Comparison of ENCODE assay signal across 8 cellular contexts in genomic region chr1:154627247-154628121, GRCh38. TPM values are rescaled to one million over a fixed set of nuclear protein-coding genes. Genes with fewer than 3 reads are reported as not detected.
A peak's percentile ranks its signal among the peaks of the same experiment; 100 is the strongest.
DNase-seq lines count a peak whose midpoint lies in the region; ATAC-seq and TF ChIP-seq lines count a peak whose summit lies in the region.

No MANE protein-coding gene starts in this region.

- DNase-seq in COLO668 (lab: John Stamatoyannopoulos, UW; ENCODE audit: unreplicated experiment) (peak; percentile 97), RWPE2 (ENCODE audit: low spot score) (peak; percentile 78), fibroblast of pulmonary artery (ENCODE audit: low read depth) (peak; percentile 92), natural killer cell (peak; percentile 89)
- DNase-seq in activated T-helper 9 cell treated with anti-CD3 and anti-CD28 coated beads, Interleukin-2, amount 50 U/mL, for 16 hours (ENCODE audit: low read depth) = peak; percentile 87

- peaks cover 10 to 13% of the 10 kb centered on the region in 2 donors for H3K27me3 Mint-ChIP-seq in natural killer cell (ENCODE audit: low read depth in 2 of 2)
- peaks cover 6% of the 10 kb centered on the region for H3K27me3 Mint-ChIP-seq in stimulated activated memory B cell treated with anti-CD40 and anti-IgM and Interleukin-4, amounts not matched to agents 10 μg/mL and 1 μg/mL and 100 μg/mL, for 72 hours

- H3K9ac ChIP-seq in Loucy (ENCODE audit: low read depth, low read length, poor library complexity, severe bottlenecking) = peak overlapping the region; percentile 86

- H3K36me3 ChIP-seq in Loucy (ENCODE audit: insufficient read depth, low read length) (no peaks in the 10 kb centered on the region), RWPE2 (ENCODE audit: low read depth) (peaks cover 13% of the 10 kb centered on the region)

- peak overlapping the region; percentile 98 for H2AFZ ChIP-seq in Loucy (ENCODE audit: low read length)

- H3K9me3 ChIP-seq in Loucy (ENCODE audit: insufficient read depth, low read depth, low read length) (no peaks in the 10 kb centered on the region), RWPE2 (ENCODE audit: severe bottlenecking) (no peaks in the 10 kb centered on the region)

- TF ChIP-seq CTCF in Loucy (conservative IDR thresholded peaks at IDR 0.05; ENCODE audit: low read length) (no peak), RWPE2 (IDR thresholded peaks at IDR 0.05; ENCODE audit: poor library complexity, severe bottlenecking) (peak; percentile 7), fibroblast of pulmonary artery (IDR thresholded peaks at IDR 0.05; ENCODE audit: low read length, missing control alignments) (no peak), natural killer cell (IDR thresholded peaks at IDR 0.05) (no peak)

- H3K9me2 ChIP-seq in Loucy (replicated peaks; ENCODE audit: low read depth, low read length) = no peaks in the 10 kb centered on the region

- H3K4me2 ChIP-seq in Loucy (ENCODE audit: low read depth, low read length, poor library complexity, severe bottlenecking) = peak overlapping the region; percentile 99

- peak; percentile 50 for ATAC-seq in GM21529 (IDR thresholded peaks at IDR 0.05; ENCODE audit: unreplicated experiment)
- ATAC-seq in RWPE2 (ENCODE audit: low read depth) = peak; percentile 70
- peak; percentile 72 to 82 (median 77) for ATAC-seq in natural killer cell
- ATAC-seq in stimulated activated memory B cell treated with anti-CD40 and anti-IgM and Interleukin-4, amounts not matched to agents 10 μg/mL and 1 μg/mL and 100 μg/mL, for 72 hours = peak; percentile 88

- H3K4me1 ChIP-seq in Loucy (ENCODE audit: insufficient read depth, low read length, poor library complexity, severe bottlenecking) (peaks cover 40% of the 10 kb centered on the region), RWPE2 (ENCODE audit: insufficient read depth, poor library complexity, severe bottlenecking) (peaks cover 5% of the 10 kb centered on the region)

- intact Hi-C loops in natural killer cell (cut with micrococcal nuclease) = loop anchor here (1.0 to 5.0 kb wide), 2 partner anchors 19 to 70 kb away; partner anchors contain the start of genes ADAR and UBE2Q1

- peaks cover 36% of the 10 kb centered on the region for H4K20me1 ChIP-seq in Loucy (ENCODE audit: insufficient read depth, low read length, poor library complexity, severe bottlenecking)

- peaks cover 6% of the 10 kb centered on the region for H3K36me3 Mint-ChIP-seq in natural killer cell
- H3K36me3 Mint-ChIP-seq in stimulated activated memory B cell treated with anti-CD40 and anti-IgM and Interleukin-4, amounts not matched to agents 10 μg/mL and 1 μg/mL and 100 μg/mL, for 72 hours = peaks cover 20% of the 10 kb centered on the region

- H3K27ac Mint-ChIP-seq in natural killer cell = peak overlapping the region; percentile 89 to 94
- H3K27ac Mint-ChIP-seq in stimulated activated memory B cell treated with anti-CD40 and anti-IgM and Interleukin-4, amounts not matched to agents 10 μg/mL and 1 μg/mL and 100 μg/mL, for 72 hours = peak overlapping the region; percentile 92

- no peaks in the 10 kb centered on the region for H3K9me3 Mint-ChIP-seq in natural killer cell
- peaks cover 5% of the 10 kb centered on the region for H3K9me3 Mint-ChIP-seq in stimulated activated memory B cell treated with anti-CD40 and anti-IgM and Interleukin-4, amounts not matched to agents 10 μg/mL and 1 μg/mL and 100 μg/mL, for 72 hours

- peak overlapping the region; percentile 95 for H3K4me3 Mint-ChIP-seq in natural killer cell
- H3K4me3 Mint-ChIP-seq in stimulated activated memory B cell treated with anti-CD40 and anti-IgM and Interleukin-4, amounts not matched to agents 10 μg/mL and 1 μg/mL and 100 μg/mL, for 72 hours = peak overlapping the region; percentile 91

- H3K27ac ChIP-seq in RWPE2 (ENCODE audit: poor library complexity, severe bottlenecking) = peak overlapping the region; percentile 63

- H3K4me1 Mint-ChIP-seq in natural killer cell = peaks cover 15 to 31% of the 10 kb centered on the region in 2 donors
- peaks cover 36% of the 10 kb centered on the region for H3K4me1 Mint-ChIP-seq in stimulated activated memory B cell treated with anti-CD40 and anti-IgM and Interleukin-4, amounts not matched to agents 10 μg/mL and 1 μg/mL and 100 μg/mL, for 72 hours

- H3K4me3 ChIP-seq in Loucy (ENCODE audit: low read length, poor library complexity, severe bottlenecking) (peak overlapping the region; percentile 92), RWPE2 (ENCODE audit: severe bottlenecking) (peak overlapping the region; percentile 95), fibroblast of pulmonary artery (replicated peaks; ENCODE audit: low read depth, low read length) (peak overlapping the region; percentile 88)

- peaks cover 53% of the 10 kb centered on the region for H3K79me2 ChIP-seq in Loucy (ENCODE audit: insufficient read depth, low read length)

- peaks cover 12% of the 10 kb centered on the region; the same call in 1 of the 2 replicates for H3F3A ChIP-seq in Loucy (ENCODE audit: low read depth)

- H3K27me3 ChIP-seq in Loucy (ENCODE audit: insufficient read depth, low read length, poor library complexity, severe bottlenecking) = no peaks in the 10 kb centered on the region
- H3K27me3 ChIP-seq in RWPE2 (ENCODE audit: insufficient read depth, poor library complexity, severe bottlenecking) = peaks cover 5% of the 10 kb centered on the region

RNA-seq across cellular contexts. Expression of gene ADAR, which starts 19.5 kb away (rescaled TPM):
- total RNA-seq in natural killer cell = 100 to 1,000 TPM; 260 to 281 (median 265) TPM

RNA-seq across cellular contexts. Expression of gene CHRNB2, which starts 59.9 kb away (rescaled TPM):
- not detected for total RNA-seq in natural killer cell

Comparison
In these comparisons a context has a peak if more than half of its experiments do, and no peak if none do; other contexts are left out.
1. Peak in every context shown above with its lines: DNase-seq, ATAC-seq, H3K4me3 ChIP-seq and H3K27ac ChIP-seq.